Comparison of ENCODE assay signal across 34 cellular contexts in genomic region chr3:64987731-64988130, GRCh38.
"Had no signal": no experiment of that assay in that cellular context is flagged by ENCODE, and none has a peak within 500 bp of the region (broad histone marks: within the 10 kb centered on the region; RNA-seq: fewer than 3 reads in every experiment).

No MANE protein-coding gene starts in this region.

- H3K27ac ChIP-seq: Peyer's patch, SJSA1, WERI-Rb-1 had no signal

- ATAC-seq: activated CD8-positive, alpha-beta memory T cell treated with anti-CD3 and anti-CD28 coated beads, Interleukin-2, amount 10 ng/mL, durations not matched to agents 7 days and 5 days; activated naive CD8-positive, alpha-beta T cell treated with anti-CD3 and anti-CD28 coated beads, Interleukin-2, amount 50 U/mL, for 24 hours had no signal

- H3K4me1 ChIP-seq: Peyer's patch had no signal

- H3K36me3 ChIP-seq: MG63, Peyer's patch, SJSA1, WERI-Rb-1 had no signal

- H3K27ac Mint-ChIP-seq: activated CD4-positive, alpha-beta memory T cell treated with anti-CD3 and anti-CD28 coated beads, Interleukin-2, amount 10 ng/mL, durations not matched to agents 7 days and 5 days; activated CD8-positive, alpha-beta memory T cell treated with anti-CD3 and anti-CD28 coated beads, Interleukin-2, amount 10 ng/mL, durations not matched to agents 7 days and 5 days; activated naive CD4-positive, alpha-beta T cell treated with anti-CD3 and anti-CD28 coated beads, Interleukin-2, amount 10 ng/mL, durations not matched to agents 7 days and 5 days; activated naive CD8-positive, alpha-beta T cell; activated naive CD8-positive, alpha-beta T cell treated with anti-CD3 and anti-CD28 coated beads, Interleukin-2, amount 50 U/mL, for 24 hours; brain had no signal

- H3K4me3 Mint-ChIP-seq: activated CD4-positive, alpha-beta memory T cell treated with anti-CD3 and anti-CD28 coated beads, Interleukin-2, amount 10 ng/mL, durations not matched to agents 7 days and 5 days; activated CD8-positive, alpha-beta memory T cell treated with anti-CD3 and anti-CD28 coated beads, Interleukin-2, amount 10 ng/mL, durations not matched to agents 7 days and 5 days; activated naive CD4-positive, alpha-beta T cell treated with anti-CD3 and anti-CD28 coated beads, Interleukin-2, amount 10 ng/mL, durations not matched to agents 7 days and 5 days; activated naive CD8-positive, alpha-beta T cell; activated naive CD8-positive, alpha-beta T cell treated with anti-CD3 and anti-CD28 coated beads, Interleukin-2, amount 50 U/mL, for 24 hours; brain; central memory CD8-positive, alpha-beta T cell had no signal

- H3K4me3 ChIP-seq: MG63, Peyer's patch, SJSA1 had no signal

- H3K36me3 Mint-ChIP-seq: activated CD8-positive, alpha-beta memory T cell treated with anti-CD3 and anti-CD28 coated beads, Interleukin-2, amount 10 ng/mL, durations not matched to agents 7 days and 5 days; activated naive CD4-positive, alpha-beta T cell treated with anti-CD3 and anti-CD28 coated beads, Interleukin-2, amount 10 ng/mL, durations not matched to agents 7 days and 5 days; activated naive CD8-positive, alpha-beta T cell; brain had no signal

- H3K4me1 Mint-ChIP-seq: activated CD4-positive, alpha-beta memory T cell treated with anti-CD3 and anti-CD28 coated beads, Interleukin-2, amount 10 ng/mL, durations not matched to agents 7 days and 5 days; activated CD8-positive, alpha-beta memory T cell treated with anti-CD3 and anti-CD28 coated beads, Interleukin-2, amount 10 ng/mL, durations not matched to agents 7 days and 5 days; activated naive CD4-positive, alpha-beta T cell treated with anti-CD3 and anti-CD28 coated beads, Interleukin-2, amount 10 ng/mL, durations not matched to agents 7 days and 5 days; activated naive CD8-positive, alpha-beta T cell treated with anti-CD3 and anti-CD28 coated beads, Interleukin-2, amount 50 U/mL, for 24 hours; brain; central memory CD8-positive, alpha-beta T cell had no signal

- DNase-seq: activated CD4-positive, alpha-beta memory T cell treated with anti-CD3 and anti-CD28 coated beads, Interleukin-2, amount 10 ng/mL, durations not matched to agents 7 days and 5 days; activated CD4-positive, alpha-beta T cell treated with anti-CD3 and anti-CD28 coated beads for 1 hour; activated CD4-positive, alpha-beta T cell treated with anti-CD3 and anti-CD28 coated beads for 48 hours; activated CD4-positive, CD25-positive, alpha-beta regulatory T cell; activated CD8-positive, alpha-beta memory T cell treated with anti-CD3 and anti-CD28 coated beads for 24 hours; activated CD8-positive, alpha-beta memory T cell treated with anti-CD3 and anti-CD28 coated beads, Interleukin-2, amount 10 ng/mL, durations not matched to agents 7 days and 5 days; activated CD8-positive, alpha-beta memory T cell treated with anti-CD3 and anti-CD28 coated beads, Interleukin-2, amount 50 U/mL, for 48 hours; activated effector memory CD4-positive, alpha-beta T cell treated with Interleukin-2 at 50 U/mL for 16 hours; activated naive CD4-positive, alpha-beta T cell treated with anti-CD3 and anti-CD28 coated beads, Interleukin-2, amount 10 ng/mL, durations not matched to agents 7 days and 5 days; activated naive CD8-positive, alpha-beta T cell treated with anti-CD3 and anti-CD28 coated beads, Interleukin-2, amount 50 U/mL, for 24 hours; activated T-cell treated with anti-CD3 and anti-CD28 coated beads, Interleukin-2, amount 50 U/mL, for 48 hours; anterior cingulate cortex; Karpas-422; MG63; NCI-H1048; NCI-H1105 treated with DMSO at 0.1 percent for 48 hours; NCI-H1436; NCI-H1694; NCI-H1930; NCI-H2081 treated with DMSO at 0.1 percent for 48 hours; NCI-H345; NCI-H524 treated with DMSO at 0.1 percent for 48 hours; Peyer's patch; RPMI8226; SHP77 treated with DMSO at 0.1 percent for 48 hours; SW 1271; T-helper 1 cell; T-helper 2 cell; T-helper 9 cell; WERI-Rb-1 had no signal

- H3K9me3 ChIP-seq: MG63, Peyer's patch, SJSA1 had no signal

- H3K27me3 ChIP-seq: MG63, SJSA1 had no signal

- H3K27me3 Mint-ChIP-seq: activated CD4-positive, alpha-beta memory T cell treated with anti-CD3 and anti-CD28 coated beads, Interleukin-2, amount 10 ng/mL, durations not matched to agents 7 days and 5 days; activated CD8-positive, alpha-beta memory T cell treated with anti-CD3 and anti-CD28 coated beads, Interleukin-2, amount 10 ng/mL, durations not matched to agents 7 days and 5 days; activated naive CD4-positive, alpha-beta T cell treated with anti-CD3 and anti-CD28 coated beads, Interleukin-2, amount 10 ng/mL, durations not matched to agents 7 days and 5 days; activated naive CD8-positive, alpha-beta T cell; activated naive CD8-positive, alpha-beta T cell treated with anti-CD3 and anti-CD28 coated beads, Interleukin-2, amount 50 U/mL, for 24 hours; central memory CD8-positive, alpha-beta T cell had no signal
